10 cellular contexts compared by ENCODE assay signal in the genomic region with DNA sequence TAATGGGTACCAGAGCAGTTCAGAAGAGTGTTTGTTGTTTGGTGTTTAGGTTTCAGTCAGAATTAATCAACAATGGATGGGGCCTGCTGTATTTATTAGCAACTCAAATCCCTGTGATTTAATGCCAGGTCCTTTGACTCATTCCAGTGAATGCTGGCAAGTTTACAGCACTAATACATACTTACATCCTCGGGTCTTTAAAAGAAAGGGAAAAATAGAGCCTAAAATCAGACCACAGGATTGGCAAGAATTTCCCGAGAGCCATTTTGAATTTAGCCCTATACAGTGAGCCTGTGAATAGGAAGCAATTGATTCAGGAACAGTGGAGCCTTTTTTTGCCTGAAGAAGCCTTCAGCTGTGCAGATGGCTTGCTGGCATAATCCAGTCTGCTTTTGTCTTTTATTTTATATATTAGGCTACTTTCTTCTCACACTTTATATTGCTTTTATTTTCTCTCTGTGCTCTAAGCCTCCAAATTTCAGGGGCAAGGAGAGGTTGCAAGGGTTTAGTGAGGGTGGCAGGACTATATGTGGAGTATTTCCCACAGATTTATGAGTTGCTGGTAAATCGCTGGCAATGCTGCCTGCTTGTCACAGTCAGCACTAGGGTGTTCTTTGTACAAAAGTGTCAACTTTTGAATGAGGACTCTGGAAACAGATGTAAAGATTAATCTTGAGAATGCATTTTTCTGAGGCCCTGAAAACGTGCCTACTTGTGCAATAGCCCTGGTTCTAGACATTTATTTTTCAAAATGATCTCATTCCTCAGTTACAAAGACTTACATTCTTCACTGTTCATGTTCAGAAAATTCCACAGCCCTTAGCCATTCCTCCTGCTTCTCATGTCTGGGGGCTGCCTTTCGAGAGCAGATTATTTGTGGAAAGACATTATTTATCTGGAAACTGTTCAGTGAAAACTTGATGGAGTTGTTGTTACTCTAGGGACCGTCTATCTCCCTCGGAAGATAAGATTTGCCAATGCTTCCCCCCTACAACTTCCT.
DNase-seq lines count a peak whose midpoint lies in the region; ATAC-seq lines count a peak whose summit lies in the region.
"Had no signal": no experiment of that assay in that cellular context is flagged by ENCODE, and none has a peak within 500 bp of the region (broad histone marks: within the 10 kb centered on the region; RNA-seq: fewer than 3 reads in every experiment).

No MANE protein-coding gene starts in this region.

- peaks cover 6 to 8% of the 10 kb centered on the region in 2 donors for H3K27me3 Mint-ChIP-seq in natural killer cell treated with Interleukin-12 subunit alpha and Interleukin-12 subunit beta and Interleukin-15 and Interleukin-18, amount 100 ng/mL, for 72 hours

- no peaks in the 10 kb centered on the region for H3K9me3 Mint-ChIP-seq in natural killer cell treated with Interleukin-12 subunit alpha and Interleukin-12 subunit beta and Interleukin-15 and Interleukin-18, amount 100 ng/mL, for 72 hours

- no peak overlapping the region for H3K4me3 Mint-ChIP-seq in natural killer cell treated with Interleukin-12 subunit alpha and Interleukin-12 subunit beta and Interleukin-15 and Interleukin-18, amount 100 ng/mL, for 72 hours
- H3K4me3 Mint-ChIP-seq: activated CD8-positive, alpha-beta T cell treated with anti-CD3 and anti-CD28 coated beads, Interleukin-2, amount 10 ng/mL, durations not matched to agents 7 days and 5 days had no signal

- H3K4me3 ChIP-seq in HUES6 (ENCODE audit: low read depth, low read length) (no peak overlapping the region), subcutaneous abdominal adipose tissue (ENCODE audit: low read depth in 1 of 5, low read length in 5 of 5) (peak overlapping the region in 4 of 5 donors; percentile 16 to 56 (median 41))

- no peaks in the 10 kb centered on the region for H3K4me1 ChIP-seq in HUES6 (ENCODE audit: control insufficient read depth, insufficient read depth, low read length)
- peaks cover 0 to 13% (median 11%) of the 10 kb centered on the region in 5 donors for H3K4me1 ChIP-seq in subcutaneous abdominal adipose tissue (ENCODE audit: control insufficient read depth in 5 of 5, insufficient read depth in 5 of 5, low read length in 5 of 5)

- no peak overlapping the region for H3K27ac Mint-ChIP-seq in natural killer cell treated with Interleukin-12 subunit alpha and Interleukin-12 subunit beta and Interleukin-15 and Interleukin-18, amount 100 ng/mL, for 72 hours
- H3K27ac Mint-ChIP-seq: activated CD8-positive, alpha-beta T cell treated with anti-CD3 and anti-CD28 coated beads, Interleukin-2, amount 10 ng/mL, durations not matched to agents 7 days and 5 days had no signal

- peaks cover 0 to 2% of the 10 kb centered on the region in 2 donors for H3K4me1 Mint-ChIP-seq in natural killer cell treated with Interleukin-12 subunit alpha and Interleukin-12 subunit beta and Interleukin-15 and Interleukin-18, amount 100 ng/mL, for 72 hours (ENCODE audit: low read depth in 2 of 2)

- peak; percentile 91 for DNase-seq in dedifferentiated amniotic fluid mesenchymal stem cell (ENCODE audit: extremely low spot score)
- no peak for DNase-seq in KG1 (lab: John Stamatoyannopoulos, UW)
- DNase-seq in stimulated activated naive CD4-positive, alpha-beta T cell treated with Interleukin-2 at 50 U/mL for 16 hours (lab: John Stamatoyannopoulos, UW), result no peak
- no peak for DNase-seq in natural killer cell treated with Interleukin-12 subunit alpha and Interleukin-12 subunit beta and Interleukin-15 and Interleukin-18, amount 100 ng/mL, for 72 hours (ENCODE audit: low spot score)
- DNase-seq: activated CD8-positive, alpha-beta T cell treated with anti-CD3 and anti-CD28 coated beads, Interleukin-2, amount 10 ng/mL, durations not matched to agents 7 days and 5 days; NCI-H2171 had no signal

- H3K36me3 ChIP-seq in HUES6 (ENCODE audit: control insufficient read depth, insufficient read depth, low read length) (no peaks in the 10 kb centered on the region), subcutaneous abdominal adipose tissue (ENCODE audit: control insufficient read depth in 5 of 5, insufficient read depth in 5 of 5, low read length in 5 of 5) (no peaks in the 10 kb centered on the region)

- peaks cover 2% of the 10 kb centered on the region; the same call in 1 of the 2 replicates for H3K9me3 ChIP-seq in HUES6 (ENCODE audit: control insufficient read depth, insufficient read depth, low read depth, low read length)
- H3K9me3 ChIP-seq in subcutaneous abdominal adipose tissue (ENCODE audit: control insufficient read depth in 5 of 5, low read length in 5 of 5), result no peaks in the 10 kb centered on the region

- peak overlapping the region; percentile 9 for H3K9ac ChIP-seq in HUES6 (ENCODE audit: low read length)
- no peak overlapping the region for H3K9ac ChIP-seq in subcutaneous abdominal adipose tissue (ENCODE audit: low read length in 5 of 5)

- no peaks in the 10 kb centered on the region for H3K27me3 ChIP-seq in HUES6 (ENCODE audit: control insufficient read depth, insufficient read depth, low read length)
- H3K27me3 ChIP-seq in layer of hippocampus (ENCODE audit: control insufficient read depth, insufficient read depth, low read length), result no peaks in the 10 kb centered on the region
- H3K27me3 ChIP-seq in subcutaneous abdominal adipose tissue (ENCODE audit: control insufficient read depth in 5 of 5, insufficient read depth in 4 of 5, low read length in 5 of 5), result no peaks in the 10 kb centered on the region

- H3K36me3 Mint-ChIP-seq in natural killer cell treated with Interleukin-12 subunit alpha and Interleukin-12 subunit beta and Interleukin-15 and Interleukin-18, amount 100 ng/mL, for 72 hours, result no peaks in the 10 kb centered on the region

- ATAC-seq in GM21576 (IDR thresholded peaks at IDR 0.05; ENCODE audit: unreplicated experiment), result no peak
- ATAC-seq in natural killer cell treated with Interleukin-12 subunit alpha and Interleukin-12 subunit beta and Interleukin-15 and Interleukin-18, amount 100 ng/mL, for 72 hours, result no peak
- ATAC-seq: activated CD8-positive, alpha-beta T cell treated with anti-CD3 and anti-CD28 coated beads, Interleukin-2, amount 10 ng/mL, durations not matched to agents 7 days and 5 days had no signal

- H3K27ac ChIP-seq in HUES6 (ENCODE audit: low read depth, low read length) (peak overlapping the region; percentile 25; the same call in 1 of the 2 replicates), layer of hippocampus (ENCODE audit: low read depth, low read length) (peak overlapping the region; percentile 31), subcutaneous abdominal adipose tissue (ENCODE audit: low read depth, low read length) (peak overlapping the region; percentile 61)
